36 cellular contexts compared by ENCODE assay signal in genomic region chr16:87286839-87287626, GRCh38.
"Had no signal": no experiment of that assay in that cellular context is flagged by ENCODE, and none has a peak within 500 bp of the region (broad histone marks: within the 10 kb centered on the region; RNA-seq: fewer than 3 reads in every experiment).

No MANE protein-coding gene starts in this region.

- H3K27me3 ChIP-seq: adrenal gland, body of pancreas, brain microvascular endothelial cell, breast epithelium had no signal

- H3K27ac ChIP-seq: adrenal gland, body of pancreas, brain microvascular endothelial cell, breast epithelium, WERI-Rb-1 had no signal

- H3K27me3 Mint-ChIP-seq: activated B cell treated with CpG ODN at 0.5 μM for 24 hours; activated CD4-positive, alpha-beta memory T cell treated with anti-CD3 and anti-CD28 coated beads for 36 hours; activated CD4-positive, alpha-beta T cell treated with anti-CD3 and anti-CD28 coated beads, Interleukin-2, amount 10 ng/mL, durations not matched to agents 24 days and 14 days; activated CD8-positive, alpha-beta T cell treated with anti-CD3 and anti-CD28 coated beads for 36 hours; activated naive CD8-positive, alpha-beta T cell treated with anti-CD3 and anti-CD28 coated beads for 36 hours; activated T-helper 17 cell treated with anti-CD3 and anti-CD28 coated beads, Interleukin-2, amount 50 U/mL, for 72 hours had no signal

- H3K27ac Mint-ChIP-seq: activated B cell treated with CpG ODN at 0.5 μM for 24 hours; activated CD4-positive, alpha-beta memory T cell treated with anti-CD3 and anti-CD28 coated beads for 36 hours; activated CD4-positive, alpha-beta T cell treated with anti-CD3 and anti-CD28 coated beads, Interleukin-2, amount 10 ng/mL, durations not matched to agents 24 days and 14 days; activated CD8-positive, alpha-beta T cell treated with anti-CD3 and anti-CD28 coated beads for 36 hours; activated naive CD4-positive, alpha-beta T cell treated with anti-CD3 and anti-CD28 coated beads for 36 hours; activated naive CD4-positive, alpha-beta T cell treated with anti-CD3 and anti-CD28 coated beads, Interleukin-2, amount 50 U/mL, for 72 hours; activated naive CD8-positive, alpha-beta T cell treated with anti-CD3 and anti-CD28 coated beads for 36 hours; activated T-cell treated with anti-CD3 and anti-CD28 coated beads, Interleukin-2, amount 50 U/mL, for 72 hours; activated T-helper 1 cell treated with anti-CD3 and anti-CD28 coated beads, Interleukin-12 subunit alpha, Interleukin-12 subunit beta, Interleukin-2, Interleukin-4 antibody, amounts not matched to agents 30 ng/mL and 10 ng/mL and 1 ng/mL, durations not matched to agents 14 hours and 24 hours and 36 hours; activated T-helper 17 cell treated with anti-CD3 and anti-CD28 coated beads, Interleukin-2, amount 50 U/mL, for 72 hours; T-helper 1 cell treated with Interleukin-12 subunit alpha and Interleukin-12 subunit beta and Interleukin-4 antibody, amounts not matched to agents 30 μg/mL and 1 μg/mL, for 36 hours; T-helper 2 cell treated with Interferon-gamma antibody and Interleukin-4, amounts not matched to agents 5 μg/mL and 100 μg/mL, for 36 hours had no signal

- DNase-seq: activated B cell treated with CpG ODN at 0.5 μM for 24 hours; activated CD4-positive, alpha-beta memory T cell treated with anti-CD3 and anti-CD28 coated beads for 36 hours; activated CD4-positive, alpha-beta T cell treated with anti-CD3 and anti-CD28 coated beads for 4 hours; activated CD4-positive, alpha-beta T cell treated with anti-CD3 and anti-CD28 coated beads, Interleukin-2, amount 10 ng/mL, durations not matched to agents 24 days and 14 days; activated CD4-positive, alpha-beta T cell treated with anti-CD3 and anti-CD28 coated beads, Interleukin-2, amount 50 U/mL, for 1 hour; activated CD4-positive, alpha-beta T cell treated with anti-CD3 and anti-CD28 coated beads, Interleukin-2, amount 50 U/mL, for 4 hours; activated CD4-positive, CD25-positive, alpha-beta regulatory T cell treated with anti-CD3 and anti-CD28 coated beads, Interleukin-2, amount 50 U/mL, for 72 hours; activated CD8-positive, alpha-beta memory T cell treated with anti-CD3 and anti-CD28 coated beads, Interleukin-2, amount 50 U/mL, for 4 hours; activated CD8-positive, alpha-beta T cell treated with anti-CD3 and anti-CD28 coated beads for 36 hours; activated effector memory CD4-positive, alpha-beta T cell treated with anti-CD3 and anti-CD28 coated beads, Interleukin-2, amount 50 U/mL, for 16 hours; activated gamma-delta T cell treated with Interleukin-2 at 50 U/mL for 16 hours; activated naive CD4-positive, alpha-beta T cell; activated naive CD4-positive, alpha-beta T cell treated with anti-CD3 and anti-CD28 coated beads for 36 hours; activated naive CD4-positive, alpha-beta T cell treated with anti-CD3 and anti-CD28 coated beads, Interleukin-2, amount 50 U/mL, for 16 hours; activated naive CD8-positive, alpha-beta T cell treated with anti-CD3 and anti-CD28 coated beads for 36 hours; activated T-cell treated with anti-CD3 and anti-CD28 coated beads for 4 hours; activated T-cell treated with anti-CD3 and anti-CD28 coated beads, Interleukin-2, amount 50 U/mL, for 1 hour; activated T-cell treated with anti-CD3 and anti-CD28 coated beads, Interleukin-2, amount 50 U/mL, for 4 hours; activated T-cell treated with anti-CD3 and anti-CD28 coated beads, Interleukin-2, amount 50 U/mL, for 72 hours; adrenal gland; amniotic stem cell; aorta; body of pancreas; brain microvascular endothelial cell; central memory CD4-positive, alpha-beta T cell; T-helper 1 cell; T-helper 2 cell; T-helper 9 cell; WERI-Rb-1 had no signal

- FAIRE-seq: astrocyte had no signal

- ATAC-seq: activated CD8-positive, alpha-beta T cell treated with anti-CD3 and anti-CD28 coated beads for 36 hours; activated naive CD4-positive, alpha-beta T cell treated with anti-CD3 and anti-CD28 coated beads, Interleukin-2, amount 50 U/mL, for 72 hours; activated T-cell treated with anti-CD3 and anti-CD28 coated beads, Interleukin-2, amount 50 U/mL, for 4 hours; activated T-cell treated with anti-CD3 and anti-CD28 coated beads, Interleukin-2, amount 50 U/mL, for 72 hours; activated T-helper 17 cell treated with anti-CD3 and anti-CD28 coated beads, Interleukin-2, amount 50 U/mL, for 72 hours; body of pancreas had no signal

- H3K4me3 Mint-ChIP-seq: activated B cell treated with CpG ODN at 0.5 μM for 24 hours; activated CD4-positive, alpha-beta memory T cell treated with anti-CD3 and anti-CD28 coated beads for 36 hours; activated CD4-positive, alpha-beta T cell treated with anti-CD3 and anti-CD28 coated beads, Interleukin-2, amount 10 ng/mL, durations not matched to agents 24 days and 14 days; activated CD8-positive, alpha-beta T cell treated with anti-CD3 and anti-CD28 coated beads for 36 hours; activated naive CD4-positive, alpha-beta T cell treated with anti-CD3 and anti-CD28 coated beads for 36 hours; activated naive CD8-positive, alpha-beta T cell treated with anti-CD3 and anti-CD28 coated beads for 36 hours; activated T-cell treated with anti-CD3 and anti-CD28 coated beads, Interleukin-2, amount 50 U/mL, for 4 hours; activated T-cell treated with anti-CD3 and anti-CD28 coated beads, Interleukin-2, amount 50 U/mL, for 72 hours; activated T-helper 1 cell treated with anti-CD3 and anti-CD28 coated beads, Interleukin-12 subunit alpha, Interleukin-12 subunit beta, Interleukin-2, Interleukin-4 antibody, amounts not matched to agents 30 ng/mL and 10 ng/mL and 1 ng/mL, durations not matched to agents 14 hours and 24 hours and 36 hours; activated T-helper 17 cell treated with anti-CD3 and anti-CD28 coated beads, Interleukin-2, amount 50 U/mL, for 72 hours; T-helper 1 cell treated with Interleukin-12 subunit alpha and Interleukin-12 subunit beta and Interleukin-4 antibody, amounts not matched to agents 30 μg/mL and 1 μg/mL, for 36 hours; T-helper 2 cell treated with Interferon-gamma antibody and Interleukin-4, amounts not matched to agents 5 μg/mL and 100 μg/mL, for 36 hours had no signal

- H3K9me3 ChIP-seq: adrenal gland, body of pancreas, breast epithelium had no signal

- H3K4me1 ChIP-seq: adrenal gland, body of pancreas, breast epithelium had no signal

- H3K36me3 ChIP-seq: adrenal gland, brain microvascular endothelial cell, breast epithelium, WERI-Rb-1 had no signal

- H3K4me1 Mint-ChIP-seq: activated B cell treated with CpG ODN at 0.5 μM for 24 hours; activated CD4-positive, alpha-beta T cell treated with anti-CD3 and anti-CD28 coated beads, Interleukin-2, amount 10 ng/mL, durations not matched to agents 24 days and 14 days; activated naive CD8-positive, alpha-beta T cell treated with anti-CD3 and anti-CD28 coated beads for 36 hours; activated T-helper 17 cell treated with anti-CD3 and anti-CD28 coated beads, Interleukin-2, amount 50 U/mL, for 72 hours had no signal

- H3K4me3 ChIP-seq: adrenal gland, body of pancreas, breast epithelium had no signal
